In the genomic region with DNA sequence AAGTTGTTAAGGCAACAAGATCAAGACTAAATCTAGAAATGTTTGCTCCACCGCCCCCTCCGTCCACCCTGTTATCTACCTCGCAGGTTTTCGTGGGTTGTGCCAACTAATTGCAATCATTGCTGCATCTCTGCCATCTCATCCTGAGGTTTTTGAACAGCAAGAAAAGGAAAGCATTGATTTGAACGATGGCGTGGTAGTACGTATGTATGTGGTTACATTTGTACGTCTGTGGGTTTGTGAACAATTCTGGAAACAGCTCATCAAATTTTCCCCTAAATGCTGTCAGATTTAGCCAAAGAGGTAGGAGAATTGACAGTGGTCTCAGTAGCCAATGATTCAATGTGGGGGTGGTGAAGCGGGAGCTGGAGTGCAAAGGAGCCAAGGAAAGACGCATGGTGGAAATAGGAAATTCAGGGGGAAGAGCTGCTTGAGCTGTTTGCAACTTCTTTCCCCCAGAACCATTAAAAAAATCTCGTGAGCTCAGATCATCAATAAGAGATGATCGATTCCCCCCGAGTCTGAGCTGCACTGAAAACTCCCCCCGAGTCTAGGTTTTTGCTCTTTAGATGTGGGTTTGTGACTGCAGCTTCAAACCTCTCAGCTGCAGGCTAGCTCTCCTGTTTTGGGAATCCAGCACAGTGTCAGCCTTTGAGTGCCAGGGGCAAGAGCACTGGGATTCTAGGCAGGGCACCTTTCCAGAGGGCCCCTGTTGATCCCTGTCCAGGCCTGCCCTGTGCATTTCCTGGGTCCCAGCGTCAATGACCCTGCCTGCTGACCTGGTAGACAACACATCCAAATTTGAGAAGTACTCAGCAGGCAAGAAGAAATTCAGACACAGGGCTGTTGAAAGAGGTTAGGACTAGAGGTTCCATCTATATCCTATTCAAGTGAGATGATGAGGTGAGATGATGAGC, we compare ENCODE assay signal across 10 cellular contexts.
DNase-seq lines count a peak whose midpoint lies in the region; ATAC-seq and TF ChIP-seq lines count a peak whose summit lies in the region.
"Had no signal": no experiment of that assay in that cellular context is flagged by ENCODE, and none has a peak within 500 bp of the region (broad histone marks: within the 10 kb centered on the region; RNA-seq: fewer than 3 reads in every experiment).

No MANE protein-coding gene starts in this region.

- H3K27ac ChIP-seq in aorta (ENCODE audit: low read depth in 1 of 2, low read length in 2 of 2), result no peak overlapping the region
- H3K27ac ChIP-seq: right atrium auricular region had no signal

- TF ChIP-seq CTCF in GM13976 (IDR thresholded peaks at IDR 0.05; ENCODE audit: borderline replicate concordance, control extremely low read depth, extremely low read depth, insufficient read depth, missing control alignments), result no peak
- TF ChIP-seq CTCF in foreskin fibroblast (IDR thresholded peaks at IDR 0.05; ENCODE audit: low read depth, low read length), result no peak

- ATAC-seq in GM18511 (IDR thresholded peaks at IDR 0.05; ENCODE audit: unreplicated experiment) (peak; percentile 70), HG02938 (IDR thresholded peaks at IDR 0.05; ENCODE audit: unreplicated experiment) (peak; percentile 77), aorta (ENCODE audit: low FRiP score) (no peak)

- peak; percentile 44 for DNase-seq in activated T-cell treated with anti-CD3 and anti-CD28 coated beads, Interleukin-2, amount 50 U/mL, for 1 hour
- peak; percentile 53 for DNase-seq in stimulated activated CD4-positive, alpha-beta T cell treated with anti-CD3 and anti-CD28 coated beads, Interleukin-4, amount 100 ng/mL, for 24 hours
- no peak for DNase-seq in GM13976 (ENCODE audit: low spot score)
- DNase-seq in glomerular visceral epithelial cell (ENCODE audit: extremely low spot score), result no peak
- DNase-seq in aorta, result no peak
- no peak for DNase-seq in foreskin fibroblast
- DNase-seq: DMS79 had no signal

- H3K27me3 ChIP-seq in aorta (ENCODE audit: control insufficient read depth in 1 of 2, insufficient read depth in 2 of 2, low read length in 1 of 2), result no peaks in the 10 kb centered on the region
- H3K27me3 ChIP-seq: right atrium auricular region had no signal

- intact Hi-C loops in aorta (cut with DNase I), result no loop called here

- H3K36me3 ChIP-seq in aorta (ENCODE audit: control insufficient read depth in 1 of 2, insufficient read depth in 2 of 2, low read length in 1 of 2), result no peaks in the 10 kb centered on the region
- H3K36me3 ChIP-seq: right atrium auricular region had no signal

- H3K4me3 ChIP-seq in aorta (ENCODE audit: low read length in 2 of 2) (no peak overlapping the region), foreskin fibroblast (ENCODE audit: low read depth in 1 of 2, low read length in 2 of 2) (no peak overlapping the region)
- H3K4me3 ChIP-seq: right atrium auricular region had no signal

- 86 to 91% methylated on average over 15 of the region's 15 CpGs for WGBS in aorta, 2 donors

- H3K4me1 ChIP-seq in aorta (ENCODE audit: control insufficient read depth in 1 of 2, insufficient read depth in 2 of 2, low read length in 2 of 2), result no peaks in the 10 kb centered on the region
- H3K4me1 ChIP-seq: right atrium auricular region had no signal

- H3K9me3 ChIP-seq in aorta (ENCODE audit: control insufficient read depth, low read length), result no peaks in the 10 kb centered on the region
- H3K9me3 ChIP-seq: right atrium auricular region had no signal

- in situ Hi-C loops in GM13976 (cut with MboI; ENCODE audit: low sequenced_read_pairs, unreplicated experiment), result no loop called here

Comparison
In these comparisons a context has a peak if more than half of its experiments do, and no peak if none do; other contexts are left out.
1. DNase-seq: peak in activated T-cell treated with anti-CD3 and anti-CD28 coated beads, Interleukin-2, amount 50 U/mL, for 1 hour (single experiment) and stimulated activated CD4-positive, alpha-beta T cell treated with anti-CD3 and anti-CD28 coated beads, Interleukin-4, amount 100 ng/mL, for 24 hours (single experiment); none in GM13976 (single experiment), glomerular visceral epithelial cell (single experiment), aorta (0 of 2) and foreskin fibroblast (0 of 2).